In genomic region chr15:101008158-101009139, GRCh38 we compare ENCODE assay signal across 8 cellular contexts.
DNase-seq lines count a peak whose midpoint lies in the region; ATAC-seq lines count a peak whose summit lies in the region.

No MANE protein-coding gene starts in this region.

- ATAC-seq in GM19043 (IDR thresholded peaks at IDR 0.05; ENCODE audit: low read depth, unreplicated experiment) (peak; percentile 88), HG03432 (IDR thresholded peaks at IDR 0.05; ENCODE audit: unreplicated experiment) (peak; percentile 92)

- DNase-seq in AML-193 (lab: John Stamatoyannopoulos, UW) (peak; percentile 52 to 67), NCI-H460 (ENCODE audit: extremely low read depth, low read depth) (peak; percentile 61), lung microvascular endothelial cell (ENCODE audit: low read depth in 2 of 2) (peak; percentile 80)
- peak; percentile 90 to 92 for DNase-seq in activated CD4-positive, alpha-beta T cell treated with anti-CD3 and anti-CD28 coated beads, Interleukin-2, amount 50 U/mL, for 48 hours
- DNase-seq in stimulated activated CD4-positive, alpha-beta T cell treated with anti-CD3 and anti-CD28 coated beads, TNF-alpha, amount 100 ng/mL, for 24 hours (ENCODE audit: low read depth in 3 of 3): peak; percentile 74 to 88 (median 77)

- peak overlapping the region; percentile 44 for H3K4me3 ChIP-seq in ectodermal cell (ENCODE audit: insufficient read depth, low read depth, low read length)

- no peak overlapping the region for H3K27ac ChIP-seq in ectodermal cell (ENCODE audit: insufficient read depth, low read depth, low read length, poor library complexity, severe bottlenecking)

- peaks cover 13% of the 10 kb centered on the region for H3K27me3 ChIP-seq in ectodermal cell (ENCODE audit: control insufficient read depth, insufficient read depth, low read length, poor library complexity, severe bottlenecking)

- no peaks in the 10 kb centered on the region for H3K4me1 ChIP-seq in ectodermal cell (ENCODE audit: control insufficient read depth, insufficient read depth, low read length)

- H3K9me3 ChIP-seq in ectodermal cell (ENCODE audit: control insufficient read depth, low read length): no peaks in the 10 kb centered on the region

- 32 to 34% methylated on average over 48 of the region's 48 CpGs for WGBS in ectodermal cell, 2 experiments

- H3K36me3 ChIP-seq in ectodermal cell (ENCODE audit: control insufficient read depth, insufficient read depth, low read length): no peaks in the 10 kb centered on the region
